In the genomic region with DNA sequence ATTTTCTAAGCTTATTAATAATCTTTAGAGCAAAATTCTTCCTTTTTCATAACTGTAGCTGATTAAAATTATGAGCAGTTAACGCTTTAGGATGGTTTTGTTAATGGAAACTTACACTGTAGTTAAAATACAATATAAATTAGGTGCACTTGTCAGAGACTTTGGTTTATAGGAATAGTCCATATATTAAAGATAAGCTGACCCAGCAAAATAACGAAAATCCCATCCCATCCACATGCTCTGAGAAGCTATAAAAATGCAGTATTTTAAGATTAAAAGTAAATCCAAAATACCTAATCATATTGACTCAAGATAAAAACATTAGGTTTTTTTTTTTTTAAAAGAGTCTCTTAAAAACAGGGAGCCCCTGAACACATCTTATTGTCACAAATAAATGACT, we compare ENCODE assay signal across 37 cellular contexts.
"Had no signal": no experiment of that assay in that cellular context is flagged by ENCODE, and none has a peak within 500 bp of the region (broad histone marks: within the 10 kb centered on the region; RNA-seq: fewer than 3 reads in every experiment).

No MANE protein-coding gene starts in this region.

- H3K4me1 ChIP-seq: Peyer's patch, SJSA1 had no signal

- H3K36me3 Mint-ChIP-seq: activated CD4-positive, alpha-beta memory T cell treated with anti-CD3 and anti-CD28 coated beads for 36 hours had no signal

- ATAC-seq: activated CD8-positive, alpha-beta memory T cell treated with anti-CD3 and anti-CD28 coated beads, Interleukin-2, amount 10 ng/mL, durations not matched to agents 7 days and 5 days; PC-3; SK-N-SH treated with all-trans-retinoic acid at 6 μM for 48 hours; T-cell; T-helper 17 cell had no signal

- H3K27me3 ChIP-seq: cardiac muscle cell, Peyer's patch, SJSA1 had no signal

- H3K27ac ChIP-seq: cardiac muscle cell, Peyer's patch, SJSA1, VCaP had no signal

- H3K9me3 ChIP-seq: Peyer's patch, SJSA1 had no signal

- DNase-seq: activated B cell treated with CpG ODN at 0.5 μM for 24 hours; activated CD4-positive, alpha-beta memory T cell treated with anti-CD3 and anti-CD28 coated beads for 36 hours; activated CD4-positive, alpha-beta T cell treated with anti-CD3 and anti-CD28 coated beads for 4 hours; activated CD4-positive, alpha-beta T cell treated with anti-CD3 and anti-CD28 coated beads, Interleukin-2, amount 50 U/mL, for 1 hour; activated CD4-positive, CD25-positive, alpha-beta regulatory T cell treated with anti-CD3 and anti-CD28 coated beads, Interleukin-2, amount 50 U/mL, for 72 hours; activated CD8-positive, alpha-beta memory T cell treated with anti-CD3 and anti-CD28 coated beads for 24 hours; activated CD8-positive, alpha-beta memory T cell treated with anti-CD3 and anti-CD28 coated beads, Interleukin-2, amount 10 ng/mL, durations not matched to agents 7 days and 5 days; activated CD8-positive, alpha-beta memory T cell treated with anti-CD3 and anti-CD28 coated beads, Interleukin-2, amount 50 U/mL, for 48 hours; activated effector memory CD4-positive, alpha-beta T cell treated with Interleukin-2 at 50 U/mL for 16 hours; activated naive CD4-positive, alpha-beta T cell treated with anti-CD3 and anti-CD28 coated beads, Interleukin-2, amount 50 U/mL, for 16 hours; activated naive CD8-positive, alpha-beta T cell treated with anti-CD3 and anti-CD28 coated beads for 36 hours; activated T-cell treated with anti-CD3 and anti-CD28 coated beads, Interleukin-2, amount 50 U/mL, for 48 hours; amniotic stem cell; aorta; NCI-H1092 treated with DMSO at 0.1 percent for 48 hours; NCI-H1417; NCI-H146; NCI-H187; NCI-H2029 treated with DMSO at 0.1 percent for 48 hours; NCI-H2107; NCI-H2171; NCI-H510A; NCI-H526; NCI-H748 treated with DMSO at 0.1 percent for 48 hours; NK-92 treated with Interleukin-12 subunit alpha and Interleukin-12 subunit beta, amount 100 ng/mL, for 24 hours; PC-3; Peyer's patch; RPMI8226; SHP77 treated with DMSO at 0.1 percent for 48 hours; T-cell; T-helper 17 cell; T-helper 9 cell had no signal

- H3K27me3 Mint-ChIP-seq: activated B cell treated with CpG ODN at 0.5 μM for 24 hours; activated CD4-positive, alpha-beta memory T cell treated with anti-CD3 and anti-CD28 coated beads for 36 hours; activated CD8-positive, alpha-beta memory T cell treated with anti-CD3 and anti-CD28 coated beads, Interleukin-2, amount 10 ng/mL, durations not matched to agents 7 days and 5 days; activated naive CD8-positive, alpha-beta T cell treated with anti-CD3 and anti-CD28 coated beads for 36 hours; central memory CD8-positive, alpha-beta T cell; T-cell; T-helper 17 cell had no signal

- H3K27ac Mint-ChIP-seq: activated B cell treated with CpG ODN at 0.5 μM for 24 hours; activated CD4-positive, alpha-beta memory T cell treated with anti-CD3 and anti-CD28 coated beads for 36 hours; activated CD8-positive, alpha-beta memory T cell treated with anti-CD3 and anti-CD28 coated beads, Interleukin-2, amount 10 ng/mL, durations not matched to agents 7 days and 5 days; activated naive CD8-positive, alpha-beta T cell treated with anti-CD3 and anti-CD28 coated beads for 36 hours; T-helper 17 cell had no signal

- H3K4me3 Mint-ChIP-seq: activated B cell treated with CpG ODN at 0.5 μM for 24 hours; activated CD4-positive, alpha-beta memory T cell treated with anti-CD3 and anti-CD28 coated beads for 36 hours; activated CD8-positive, alpha-beta memory T cell treated with anti-CD3 and anti-CD28 coated beads, Interleukin-2, amount 10 ng/mL, durations not matched to agents 7 days and 5 days; activated naive CD8-positive, alpha-beta T cell treated with anti-CD3 and anti-CD28 coated beads for 36 hours; central memory CD8-positive, alpha-beta T cell; T-cell; T-helper 17 cell had no signal

- H3K4me1 Mint-ChIP-seq: activated B cell treated with CpG ODN at 0.5 μM for 24 hours; activated naive CD8-positive, alpha-beta T cell treated with anti-CD3 and anti-CD28 coated beads for 36 hours; central memory CD8-positive, alpha-beta T cell; T-cell had no signal

- H3K9me3 Mint-ChIP-seq: activated B cell treated with CpG ODN at 0.5 μM for 24 hours; activated CD4-positive, alpha-beta memory T cell treated with anti-CD3 and anti-CD28 coated beads for 36 hours; activated naive CD8-positive, alpha-beta T cell treated with anti-CD3 and anti-CD28 coated beads for 36 hours; central memory CD8-positive, alpha-beta T cell; T-cell had no signal

- H3K4me3 ChIP-seq: cardiac muscle cell, Peyer's patch, SJSA1 had no signal
